ENCODE assay signal across 8 cellular contexts in the genomic region with DNA sequence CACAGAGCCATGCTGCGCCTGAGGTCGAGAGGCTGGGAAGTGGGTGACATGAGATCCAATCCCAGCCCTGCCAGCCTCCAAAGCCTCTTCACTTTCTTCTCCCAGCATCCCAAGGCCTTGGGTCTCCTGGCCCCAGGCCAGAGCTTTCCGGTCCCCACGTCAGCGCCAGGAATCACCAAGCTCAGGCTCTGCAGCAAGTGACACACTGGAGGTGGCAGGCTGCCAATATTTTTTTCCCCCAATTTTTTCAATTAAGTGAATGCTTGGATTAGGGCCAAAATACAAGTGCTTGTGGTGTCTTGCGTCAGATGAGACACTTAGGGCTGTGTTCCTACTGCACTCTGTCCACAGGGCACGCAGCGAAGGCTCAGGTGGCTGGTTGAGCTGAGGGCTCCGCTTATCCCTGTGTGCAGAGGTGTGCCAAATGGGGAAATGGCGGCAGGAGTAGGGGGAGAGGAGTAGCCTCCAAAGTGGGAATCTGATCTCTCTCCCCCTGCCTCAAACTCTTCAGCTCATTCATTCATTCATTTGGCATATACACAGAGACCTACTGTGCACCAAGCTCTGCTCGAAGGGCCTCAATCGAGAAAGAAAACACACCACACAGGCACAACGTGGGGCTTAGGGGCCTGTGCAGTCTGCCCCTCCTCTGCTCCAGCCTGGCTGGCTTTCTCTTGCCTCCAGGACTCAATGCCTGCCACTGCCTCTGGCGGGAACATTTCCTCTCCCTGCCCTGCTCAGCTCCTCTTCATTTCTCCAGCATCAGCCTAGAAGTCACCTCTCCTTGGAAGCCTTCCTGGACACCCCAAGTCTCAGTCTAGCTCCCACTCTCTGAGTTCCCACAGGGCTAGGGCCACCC. TPM values are rescaled to one million over a fixed set of nuclear protein-coding genes. Genes with fewer than 3 reads are reported as not detected.
A peak's percentile ranks its signal among the peaks of the same experiment; 100 is the strongest.
DNase-seq lines count a peak whose midpoint lies in the region; ATAC-seq and TF ChIP-seq lines count a peak whose summit lies in the region.

No MANE protein-coding gene starts in this region.

- no peaks in the 10 kb centered on the region for H3K27me3 Mint-ChIP-seq in chondrocyte (ENCODE audit: low read depth)

- no peak overlapping the region for H3K4me3 Mint-ChIP-seq in chondrocyte (ENCODE audit: unreplicated experiment)

- H3K27ac Mint-ChIP-seq in chondrocyte (ENCODE audit: unreplicated experiment) = peak overlapping the region; percentile 81

- in situ Hi-C loops in KBM-7 (cut with MboI; ENCODE audit: low pct_unique_long_range_greater_than_20kb, low sequenced_read_pairs) = no loop called here

- no peak for ATAC-seq in GM21447 (IDR thresholded peaks at IDR 0.05; ENCODE audit: unreplicated experiment)

- TF ChIP-seq CTCF in chondrocyte (IDR thresholded peaks at IDR 0.05) = no peak

- H3K4me1 Mint-ChIP-seq in chondrocyte (ENCODE audit: low read depth) = peaks cover 19% of the 10 kb centered on the region

- peak in 11 of 14 donors; percentile 34 to 90 (median 57) for DNase-seq in C1 segment of cervical spinal cord (lab: John Stamatoyannopoulos, UW)
- DNase-seq in NCI-H2171 (lab: John Stamatoyannopoulos, UW) = peak; percentile 87
- no peak for DNase-seq in chondrocyte (ENCODE audit: low spot score)
- DNase-seq in medulla oblongata (ENCODE audit: extremely low spot score) = peak; percentile 73
- DNase-seq in activated CD8-positive, alpha-beta memory T cell treated with anti-CD3 and anti-CD28 coated beads, Interleukin-2, amount 50 U/mL, for 4 hours = no peak
- DNase-seq in mucosa of gallbladder (ENCODE audit: low spot score) = no peak
- no peak for DNase-seq in KBM-7

- no peaks in the 10 kb centered on the region for H3K9me3 Mint-ChIP-seq in chondrocyte (ENCODE audit: low read depth)

- peaks cover 6% of the 10 kb centered on the region for H3K36me3 Mint-ChIP-seq in chondrocyte (ENCODE audit: low read depth)

RNA-seq across cellular contexts. Expression of gene SH3PXD2B, which starts 16.7 kb away (rescaled TPM):
- 48.9 to 81.1 TPM (median 75.7 TPM) in 3 replicates for total RNA-seq in chondrocyte
- 30.6 TPM for total RNA-seq in mucosa of gallbladder

Comparison
In these comparisons a context has a peak if more than half of its experiments do, and no peak if none do; other contexts are left out.
1. DNase-seq: peak in C1 segment of cervical spinal cord (11 of 14), NCI-H2171 (single experiment) and medulla oblongata (single experiment); none in chondrocyte (single experiment), activated CD8-positive, alpha-beta memory T cell treated with anti-CD3 and anti-CD28 coated beads, Interleukin-2, amount 50 U/mL, for 4 hours (single experiment), mucosa of gallbladder (single experiment) and KBM-7 (single experiment).